9 cellular contexts compared by ENCODE assay signal in genomic region chr10:122495406-122496340, GRCh38. TPM values are rescaled to one million over a fixed set of nuclear protein-coding genes. Genes with fewer than 3 reads are reported as not detected.
DNase-seq lines count a peak whose midpoint lies in the region; ATAC-seq and TF ChIP-seq lines count a peak whose summit lies in the region.
"Had no signal": no experiment of that assay in that cellular context is flagged by ENCODE, and none has a peak within 500 bp of the region (broad histone marks: within the 10 kb centered on the region; RNA-seq: fewer than 3 reads in every experiment).

No MANE protein-coding gene starts in this region.

- H3K27ac ChIP-seq in right cardiac atrium (ENCODE audit: low read length) (peak overlapping the region; percentile 54), transverse colon (peak overlapping the region; percentile 18 to 62 (median 29))

- intact Hi-C loops in right cardiac atrium (cut with DNase I) = no loop called here
- intact Hi-C loops in transverse colon (cut with DNase I; ENCODE audit: low total_unique reads) = no loop called here

- H3K36me3 ChIP-seq in transverse colon = no peaks in the 10 kb centered on the region

- no peak overlapping the region for H3K27ac Mint-ChIP-seq in activated naive CD4-positive, alpha-beta T cell treated with anti-CD3 and anti-CD28 coated beads, Interleukin-2, amount 50 U/mL, for 72 hours
- H3K27ac Mint-ChIP-seq in activated CD8-positive, alpha-beta memory T cell treated with anti-CD3 and anti-CD28 coated beads, Interleukin-2, amount 10 ng/mL, durations not matched to agents 7 days and 5 days = no peak overlapping the region

- CTCF ChIA-PET in activated CD8-positive, alpha-beta memory T cell treated with anti-CD3 and anti-CD28 coated beads, Interleukin-2, amount 10 ng/mL, durations not matched to agents 7 days and 5 days (lab: Charles Lee) = interaction anchor here (4.2 kb wide), 1 partner anchor 70 kb away, joined by 16 read pairs; no protein-coding TSS in a partner anchor

- H3K36me3 Mint-ChIP-seq in activated naive CD4-positive, alpha-beta T cell treated with anti-CD3 and anti-CD28 coated beads, Interleukin-2, amount 50 U/mL, for 72 hours = no peaks in the 10 kb centered on the region
- H3K36me3 Mint-ChIP-seq in activated CD8-positive, alpha-beta memory T cell treated with anti-CD3 and anti-CD28 coated beads, Interleukin-2, amount 10 ng/mL, durations not matched to agents 7 days and 5 days = no peaks in the 10 kb centered on the region

- 45% methylated on average over 12 of the region's 12 CpGs for WGBS in right cardiac atrium
- 39 to 51% methylated on average over 5 to 12 of the region's 12 CpGs for WGBS in transverse colon (ENCODE audit: low coverage in 1 of 2), 2 donors

- H3K27me3 ChIP-seq in right cardiac atrium (ENCODE audit: control insufficient read depth, insufficient read depth) (no peaks in the 10 kb centered on the region), transverse colon (no peaks in the 10 kb centered on the region)

- peaks cover 23% of the 10 kb centered on the region for H3K4me1 Mint-ChIP-seq in activated CD8-positive, alpha-beta memory T cell treated with anti-CD3 and anti-CD28 coated beads, Interleukin-2, amount 10 ng/mL, durations not matched to agents 7 days and 5 days

- H3K9me3 Mint-ChIP-seq in activated naive CD4-positive, alpha-beta T cell treated with anti-CD3 and anti-CD28 coated beads, Interleukin-2, amount 50 U/mL, for 72 hours = no peaks in the 10 kb centered on the region
- no peaks in the 10 kb centered on the region for H3K9me3 Mint-ChIP-seq in activated CD8-positive, alpha-beta memory T cell treated with anti-CD3 and anti-CD28 coated beads, Interleukin-2, amount 10 ng/mL, durations not matched to agents 7 days and 5 days (ENCODE audit: low read depth)

- H3K9me3 ChIP-seq in right cardiac atrium (ENCODE audit: control insufficient read depth, low read length) (no peaks in the 10 kb centered on the region), transverse colon (no peaks in the 10 kb centered on the region)

- no peak for ATAC-seq in activated naive CD4-positive, alpha-beta T cell treated with anti-CD3 and anti-CD28 coated beads, Interleukin-2, amount 50 U/mL, for 72 hours
- ATAC-seq in right cardiac atrium = peak; percentile 52 to 57
- ATAC-seq in HG03095 (IDR thresholded peaks at IDR 0.05; ENCODE audit: unreplicated experiment) = no peak
- no peak for ATAC-seq in activated CD8-positive, alpha-beta memory T cell treated with anti-CD3 and anti-CD28 coated beads, Interleukin-2, amount 10 ng/mL, durations not matched to agents 7 days and 5 days

- TF ChIP-seq POLR2A in transverse colon (IDR thresholded peaks at IDR 0.05) = no peak

- H3K4me1 ChIP-seq in right cardiac atrium (ENCODE audit: control insufficient read depth, insufficient read depth, low read length) (peaks cover 10% of the 10 kb centered on the region), transverse colon (peaks cover 19 to 48% (median 31%) of the 10 kb centered on the region in 4 donors)

- TF ChIP-seq EP300 in transverse colon (IDR thresholded peaks at IDR 0.05; ENCODE audit: low read depth) = no peak

- no peak for TF ChIP-seq CTCF in transverse colon (IDR thresholded peaks at IDR 0.05)

- peaks cover 42% of the 10 kb centered on the region for H3K27me3 Mint-ChIP-seq in activated CD8-positive, alpha-beta memory T cell treated with anti-CD3 and anti-CD28 coated beads, Interleukin-2, amount 10 ng/mL, durations not matched to agents 7 days and 5 days

- in situ Hi-C loops in transverse colon (cut with MboI; ENCODE audit: low pct_ligation_motif_present in 1 of 4, low pct_unique_long_range_greater_than_20kb in 1 of 4, low sequenced_read_pairs in 3 of 4) = no loop called here

- H3K4me3 Mint-ChIP-seq in activated CD8-positive, alpha-beta memory T cell treated with anti-CD3 and anti-CD28 coated beads, Interleukin-2, amount 10 ng/mL, durations not matched to agents 7 days and 5 days = no peak overlapping the region

- H3K4me3 ChIP-seq in right cardiac atrium (ENCODE audit: low read length) = no peak overlapping the region
- no peak overlapping the region for H3K4me3 ChIP-seq in transverse colon

- peak; percentile 14 for DNase-seq in activated naive CD4-positive, alpha-beta T cell treated with Interleukin-2 at 50 U/mL for 16 hours
- no peak for DNase-seq in activated naive CD4-positive, alpha-beta T cell treated with anti-CD3 and anti-CD28 coated beads, Interleukin-2, amount 50 U/mL, for 72 hours (ENCODE audit: low spot score in 2 of 2)
- DNase-seq in astrocyte of the hippocampus (ENCODE audit: low read depth, low spot score) = peak; percentile 83
- DNase-seq in right cardiac atrium = peak in 2 of 3 donors; percentile 54 to 77
- no peak for DNase-seq in transverse colon
- DNase-seq in activated CD8-positive, alpha-beta memory T cell treated with anti-CD3 and anti-CD28 coated beads, Interleukin-2, amount 10 ng/mL, durations not matched to agents 7 days and 5 days = no peak
- DNase-seq in DMS 273 treated with DMSO at 0.1 percent for 48 hours (lab: John Stamatoyannopoulos, UW) = no peak
- DNase-seq: SHP77 treated with DMSO at 0.1 percent for 48 hours had no signal

RNA-seq across cellular contexts. Expression of gene HTRA1, which starts 34.3 kb away (rescaled TPM):
- not detected for total RNA-seq in activated naive CD4-positive, alpha-beta T cell treated with anti-CD3 and anti-CD28 coated beads, Interleukin-2, amount 50 U/mL, for 72 hours
- total RNA-seq in right cardiac atrium (10 to 100 TPM; 40.5 to 49.7 (median 42.9) TPM), transverse colon (100 to 1,000 TPM in 1 of 4 donors, 10 to 100 TPM in 2, 1 to 10 TPM in 1; 7.9 to 103 (median 31.2) TPM)
- polyA plus RNA-seq in right cardiac atrium = 46.1 TPM
- not detected for total RNA-seq in activated CD8-positive, alpha-beta memory T cell treated with anti-CD3 and anti-CD28 coated beads, Interleukin-2, amount 10 ng/mL, durations not matched to agents 7 days and 5 days

RNA-seq across cellular contexts. Expression of gene ARMS2, which starts 41.2 kb away (rescaled TPM):
- total RNA-seq in activated naive CD4-positive, alpha-beta T cell treated with anti-CD3 and anti-CD28 coated beads, Interleukin-2, amount 50 U/mL, for 72 hours = under 1 TPM in 1 of 2 donors, not detected in 1; 0.43 TPM
- total RNA-seq in right cardiac atrium (not detected), transverse colon (not detected)
- polyA plus RNA-seq in right cardiac atrium = not detected
- not detected for total RNA-seq in activated CD8-positive, alpha-beta memory T cell treated with anti-CD3 and anti-CD28 coated beads, Interleukin-2, amount 10 ng/mL, durations not matched to agents 7 days and 5 days

Comparison
In these comparisons a context has a peak if more than half of its experiments do, and no peak if none do; other contexts are left out.
1. DNase-seq: peak in activated naive CD4-positive, alpha-beta T cell treated with Interleukin-2 at 50 U/mL for 16 hours (single experiment), astrocyte of the hippocampus (single experiment) and right cardiac atrium (2 of 3); none in activated naive CD4-positive, alpha-beta T cell treated with anti-CD3 and anti-CD28 coated beads, Interleukin-2, amount 50 U/mL, for 72 hours (0 of 2), transverse colon (single experiment), activated CD8-positive, alpha-beta memory T cell treated with anti-CD3 and anti-CD28 coated beads, Interleukin-2, amount 10 ng/mL, durations not matched to agents 7 days and 5 days (single experiment) and DMS 273 treated with DMSO at 0.1 percent for 48 hours (single experiment).
2. ATAC-seq: peak in right cardiac atrium (2 of 2); none in activated naive CD4-positive, alpha-beta T cell treated with anti-CD3 and anti-CD28 coated beads, Interleukin-2, amount 50 U/mL, for 72 hours (0 of 2), HG03095 (single experiment) and activated CD8-positive, alpha-beta memory T cell treated with anti-CD3 and anti-CD28 coated beads, Interleukin-2, amount 10 ng/mL, durations not matched to agents 7 days and 5 days (single experiment).
3. RNA of gene HTRA1, which starts 34.3 kb away (total RNA-seq): 40.5 to 49.7 TPM in right cardiac atrium and 7.9 to 103 TPM in transverse colon; not detected in activated CD8-positive, alpha-beta memory T cell treated with anti-CD3 and anti-CD28 coated beads, Interleukin-2, amount 10 ng/mL, durations not matched to agents 7 days and 5 days and not detected in activated naive CD4-positive, alpha-beta T cell treated with anti-CD3 and anti-CD28 coated beads, Interleukin-2, amount 50 U/mL, for 72 hours; every median in the first group is over 4 times any median in the second.